In genomic region chr10:132923384-132923783, GRCh38 we compare ENCODE assay signal across 2 cellular contexts. TPM values are rescaled to one million over a fixed set of nuclear protein-coding genes. Genes with fewer than 3 reads are reported as not detected.
"Had no signal": no experiment of that assay in that cellular context is flagged by ENCODE, and none has a peak within 500 bp of the region (broad histone marks: within the 10 kb centered on the region; RNA-seq: fewer than 3 reads in every experiment).

No MANE protein-coding gene starts in this region.

RNA-seq across cellular contexts. Expression of gene CFAP46, which starts 19.0 kb away (rescaled TPM):
- total RNA-seq: LHCN-M2, Peyer's patch had no signal
